In the genomic region with DNA sequence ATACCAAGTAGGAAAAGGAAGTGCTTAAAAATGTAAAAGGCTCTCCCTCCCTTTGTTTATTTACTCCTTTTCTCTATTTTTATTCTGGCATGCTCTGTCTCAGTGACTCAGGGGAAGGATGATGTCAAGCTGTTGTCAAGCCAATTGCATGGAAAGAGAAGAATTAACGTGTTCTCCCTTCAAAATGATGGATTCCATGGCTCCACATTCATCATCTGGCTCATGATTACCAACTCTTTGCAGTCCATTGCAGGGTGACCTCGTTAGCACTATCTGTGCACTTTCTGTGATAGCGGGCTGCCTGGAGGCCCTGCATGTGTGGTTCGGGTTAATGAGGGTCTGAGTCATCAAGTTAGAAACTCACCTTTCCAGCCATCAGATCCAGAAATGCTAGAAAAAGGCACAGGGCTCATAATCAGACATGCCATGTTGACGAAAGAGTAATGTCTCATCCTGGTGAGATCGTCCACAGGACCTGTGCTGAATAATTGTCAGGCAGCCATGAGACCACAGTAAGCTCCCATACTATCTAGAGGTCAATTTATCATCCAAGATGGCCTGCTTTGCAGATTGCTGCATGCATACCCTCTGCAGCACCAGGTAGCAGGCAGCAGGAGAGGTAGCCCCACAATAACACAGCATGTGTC, we compare ENCODE assay signal across 11 cellular contexts.
DNase-seq lines count a peak whose midpoint lies in the region; ATAC-seq and TF ChIP-seq lines count a peak whose summit lies in the region.
"Had no signal": no experiment of that assay in that cellular context is flagged by ENCODE, and none has a peak within 500 bp of the region (broad histone marks: within the 10 kb centered on the region; RNA-seq: fewer than 3 reads in every experiment).

No MANE protein-coding gene starts in this region.

- TF ChIP-seq CTCF in Calu3 (IDR thresholded peaks at IDR 0.05; ENCODE audit: unreplicated experiment), result no peak
- no peak for TF ChIP-seq CTCF in endodermal cell (conservative IDR thresholded peaks at IDR 0.05)
- TF ChIP-seq CTCF in natural killer cell (IDR thresholded peaks at IDR 0.05), result no peak
- TF ChIP-seq CTCF in spleen (IDR thresholded peaks at IDR 0.05 in 8 of 11, conservative IDR thresholded peaks at IDR 0.05 in 3 of 11), result no peak

- H3K4me3 ChIP-seq in endodermal cell (ENCODE audit: low read length) (no peak overlapping the region), mesodermal cell (ENCODE audit: extremely low read depth, insufficient read depth, low read length, poor library complexity, severe bottlenecking) (no peak overlapping the region), spleen (no peak overlapping the region)

- H3K9ac ChIP-seq in endodermal cell (ENCODE audit: extremely low read depth, low read length, poor library complexity, severe bottlenecking), result no peak overlapping the region

- intact Hi-C loops in Calu3 (cut with micrococcal nuclease; ENCODE audit: unreplicated experiment), result no loop called here
- intact Hi-C loops in natural killer cell (cut with micrococcal nuclease), result no loop called here
- intact Hi-C loops in spleen (cut with DNase I; ENCODE audit: low total_unique reads), result no loop called here

- H3K27ac Mint-ChIP-seq in Calu3 (ENCODE audit: unreplicated experiment) (no peak overlapping the region), endodermal cell (no peak overlapping the region), natural killer cell (no peak overlapping the region)

- H3K27ac ChIP-seq in endodermal cell (ENCODE audit: low read depth, low read length) (no peak overlapping the region), mesodermal cell (ENCODE audit: low read depth, low read length, severe bottlenecking) (peak overlapping the region; percentile 77), spleen (peak overlapping the region in 1 of 8 donors; percentile 32)

- H3K4me1 Mint-ChIP-seq in Calu3 (ENCODE audit: low read depth, unreplicated experiment) (peaks cover 28% of the 10 kb centered on the region), endodermal cell (peaks cover 13% of the 10 kb centered on the region), natural killer cell (no peaks in the 10 kb centered on the region)

- no peaks in the 10 kb centered on the region for H3K36me3 ChIP-seq in endodermal cell (ENCODE audit: control insufficient read depth, insufficient read depth, low read length)
- no peaks in the 10 kb centered on the region for H3K36me3 ChIP-seq in mesodermal cell (ENCODE audit: control insufficient read depth, insufficient read depth, low read length)
- no peaks in the 10 kb centered on the region for H3K36me3 ChIP-seq in spleen

- peak; percentile 19 for DNase-seq in Calu3
- peak; percentile 43 for DNase-seq in LHCN-M2 (ENCODE audit: low read depth)
- DNase-seq in endodermal cell, result peak; percentile 58
- no peak for DNase-seq in activated CD8-positive, alpha-beta memory T cell treated with anti-CD3 and anti-CD28 coated beads, Interleukin-2, amount 50 U/mL, for 48 hours
- DNase-seq in natural killer cell, result no peak
- DNase-seq in spleen, result no peak
- DNase-seq in NCI-H1436 (lab: John Stamatoyannopoulos, UW), result no peak
- DNase-seq: activated gamma-delta T cell, COR-L47, NCI-H526 treated with DMSO at 0.1 percent for 48 hours had no signal

- BruUV-seq in Calu3 (replicated peaks; lab: Mats Ljungman, UMichigan), result no TSS peak

- no peaks in the 10 kb centered on the region for H3K36me3 Mint-ChIP-seq in Calu3 (ENCODE audit: insufficient read depth, unreplicated experiment)
- H3K36me3 Mint-ChIP-seq in endodermal cell (ENCODE audit: low read depth), result no peaks in the 10 kb centered on the region
- H3K36me3 Mint-ChIP-seq in natural killer cell, result no peaks in the 10 kb centered on the region

- H3K4me3 Mint-ChIP-seq in Calu3 (ENCODE audit: low read depth, unreplicated experiment) (no peak overlapping the region), endodermal cell (no peak overlapping the region), natural killer cell (no peak overlapping the region)

- no peak for TF ChIP-seq POLR2A in spleen (IDR thresholded peaks at IDR 0.05)

- WGBS in endodermal cell (ENCODE audit: insufficient coverage in 1 of 2, insufficient read length in 1 of 2), 2 experiments, result 64 to 66% methylated on average over 3 to 6 of the region's 6 CpGs
- 34 to 53% methylated on average over 3 to 4 of the region's 6 CpGs for WGBS in mesodermal cell (ENCODE audit: insufficient coverage in 2 of 2), 2 experiments
- 63 to 89% (median 80%) methylated on average over 6 of the region's 6 CpGs for whole genome bisulfite sequencing in spleen, 5 donors

- ATAC-seq in natural killer cell, result no peak

- H3K9me3 Mint-ChIP-seq in Calu3 (ENCODE audit: low read depth, unreplicated experiment), result no peaks in the 10 kb centered on the region
- no peaks in the 10 kb centered on the region for H3K9me3 Mint-ChIP-seq in endodermal cell
- no peaks in the 10 kb centered on the region for H3K9me3 Mint-ChIP-seq in natural killer cell

- H3K27me3 Mint-ChIP-seq in Calu3 (ENCODE audit: unreplicated experiment), result no peaks in the 10 kb centered on the region
- no peaks in the 10 kb centered on the region for H3K27me3 Mint-ChIP-seq in endodermal cell (ENCODE audit: insufficient read depth)
- peaks cover 0 to 8% of the 10 kb centered on the region in 2 donors for H3K27me3 Mint-ChIP-seq in natural killer cell (ENCODE audit: low read depth in 2 of 2)

- H3K9me3 ChIP-seq in endodermal cell (ENCODE audit: control insufficient read depth, low read length) (no peaks in the 10 kb centered on the region), mesodermal cell (ENCODE audit: control insufficient read depth, low read length) (no peaks in the 10 kb centered on the region), spleen (no peaks in the 10 kb centered on the region)

- no peaks in the 10 kb centered on the region for H3K4me1 ChIP-seq in endodermal cell (ENCODE audit: control insufficient read depth, insufficient read depth, low read length)
- H3K4me1 ChIP-seq in mesodermal cell (ENCODE audit: control insufficient read depth, insufficient read depth, low read length, poor library complexity, severe bottlenecking), result peaks cover 11% of the 10 kb centered on the region
- no peaks in the 10 kb centered on the region for H3K4me1 ChIP-seq in spleen

- H3K27me3 ChIP-seq in endodermal cell (ENCODE audit: control insufficient read depth, insufficient read depth, low read length, poor library complexity, severe bottlenecking) (no peaks in the 10 kb centered on the region), spleen (replicated peaks in 1 of 7) (no peaks in the 10 kb centered on the region)

- CTCF ChIA-PET in Calu3 (lab: Charles Lee), result interaction anchor here (0.6 kb wide), 1 partner anchor 1208 kb away, joined by 3 read pairs; no protein-coding TSS in a partner anchor

Comparison
In these comparisons a context has a peak if more than half of its experiments do, and no peak if none do; other contexts are left out.
1. DNase-seq: peak in Calu3 (single experiment), LHCN-M2 (single experiment) and endodermal cell (single experiment); none in activated CD8-positive, alpha-beta memory T cell treated with anti-CD3 and anti-CD28 coated beads, Interleukin-2, amount 50 U/mL, for 48 hours (single experiment), natural killer cell (single experiment), spleen (single experiment) and NCI-H1436 (single experiment).